In genomic region chr1:117929340-117930172, GRCh38 we compare ENCODE assay signal across 1 cellular context.
TF ChIP-seq lines count a peak whose summit lies in the region.

GDAP2 (minus strand) TSS chr1:117929621; CDS start chr1:117920357, 9,264 bp downstream.
WDR3 (plus strand) TSS chr1:117929739; CDS start chr1:117933320, 3,581 bp downstream.

TF ChIP-seq in HepG2, 621 proteins besides CTCF, POLR2A, EP300 and RAD21 (continued from another document and continues in another):
- TF ChIP-seq ZNF281 (CRISPR knock-in tag; IDR thresholded peaks at IDR 0.05; ENCODE audit: borderline replicate concordance) (no peak), ZNF354B (CRISPR knock-in tag; IDR thresholded peaks at IDR 0.05) (no peak), IKZF1 (IDR thresholded peaks at IDR 0.05) (no peak), RFX1 (IDR thresholded peaks at IDR 0.05) (no peak), ZSCAN5A (CRISPR knock-in tag; IDR thresholded peaks at IDR 0.05; ENCODE audit: borderline replicate concordance) (peak; percentile 47; the same call in 1 of the 2 replicates), BRF2 (CRISPR knock-in tag; IDR thresholded peaks at IDR 0.05) (no peak), ZGPAT (CRISPR knock-in tag; IDR thresholded peaks at IDR 0.05) (peak; percentile 60; the same call in 1 of the 2 replicates), ZNF792 (CRISPR knock-in tag; IDR thresholded peaks at IDR 0.05) (no peak; the same call in 1 of the 2 replicates), AGO1 (IDR thresholded peaks at IDR 0.05; ENCODE audit: low read depth, low read length, poor library complexity, severe bottlenecking) (no peak), ZBTB37 (CRISPR knock-in tag; IDR thresholded peaks at IDR 0.05) (no peak), KAT8 (CRISPR knock-in tag; IDR thresholded peaks at IDR 0.05) (peak; percentile 88), RARG (CRISPR knock-in tag; IDR thresholded peaks at IDR 0.05; ENCODE audit: low read depth) (no peak), NFKB2 (CRISPR knock-in tag; IDR thresholded peaks at IDR 0.05; ENCODE audit: borderline replicate concordance) (no peak; the same call in 1 of the 2 replicates), ZNF724P (CRISPR knock-in tag; IDR thresholded peaks at IDR 0.05; ENCODE audit: borderline replicate concordance) (0 out of 2 replicates have a peak, but pooled peaks have one; percentile 45), ZNF547 (CRISPR knock-in tag; IDR thresholded peaks at IDR 0.05) (no peak), DMAP1 (CRISPR knock-in tag; IDR thresholded peaks at IDR 0.05) (peak; percentile 85), MLLT10 (CRISPR knock-in tag; IDR thresholded peaks at IDR 0.05) (no peak), ZNF878 (CRISPR knock-in tag; IDR thresholded peaks at IDR 0.05) (no peak), CSRNP1 (CRISPR knock-in tag; IDR thresholded peaks at IDR 0.05) (no peak; the same call in 1 of the 2 replicates), IRF9 (CRISPR knock-in tag; IDR thresholded peaks at IDR 0.05; ENCODE audit: borderline replicate concordance) (peak; percentile 45; the same call in 1 of the 2 replicates), KLF13 (CRISPR knock-in tag; IDR thresholded peaks at IDR 0.05) (no peak), GABPB1 (CRISPR knock-in tag; IDR thresholded peaks at IDR 0.05) (peak; percentile 98), ZFP36L2 (CRISPR knock-in tag; IDR thresholded peaks at IDR 0.05) (no peak), ZFP37 (CRISPR knock-in tag; IDR thresholded peaks at IDR 0.05; ENCODE audit: borderline replicate concordance) (no peak), RNF219 (CRISPR knock-in tag; IDR thresholded peaks at IDR 0.05) (no peak), ZNF749 (CRISPR knock-in tag; IDR thresholded peaks at IDR 0.05; ENCODE audit: borderline replicate concordance) (no peak), FOSL1 (CRISPR knock-in tag; IDR thresholded peaks at IDR 0.05; ENCODE audit: borderline replicate concordance) (no peak), ZNF441 (CRISPR knock-in tag; IDR thresholded peaks at IDR 0.05; ENCODE audit: borderline replicate concordance) (0 out of 2 replicates have a peak, but pooled peaks have one; percentile 20), RXRA (CRISPR knock-in tag; IDR thresholded peaks at IDR 0.05) (peak; percentile 43; the same call in 1 of the 2 replicates), HNRNPL (IDR thresholded peaks at IDR 0.05; ENCODE audit: low read depth, low read length) (0 out of 2 replicates have a peak, but pooled peaks have one; percentile 28), GRHL1 (CRISPR knock-in tag; conservative IDR thresholded peaks at IDR 0.05) (no peak), PHF20 (CRISPR knock-in tag; IDR thresholded peaks at IDR 0.05) (peak; percentile 70), ZSCAN25 (CRISPR knock-in tag; IDR thresholded peaks at IDR 0.05) (no peak), ZNF34 (CRISPR knock-in tag; IDR thresholded peaks at IDR 0.05; ENCODE audit: borderline replicate concordance) (peak; percentile 45; the same call in 1 of the 2 replicates), HOXA7 (CRISPR knock-in tag; IDR thresholded peaks at IDR 0.05) (no peak), ELF4 (CRISPR knock-in tag; IDR thresholded peaks at IDR 0.05; ENCODE audit: borderline replicate concordance) (peak; percentile 79; the same call in 1 of the 2 replicates), SOX5 (CRISPR knock-in tag; IDR thresholded peaks at IDR 0.05; ENCODE audit: borderline replicate concordance) (no peak; the same call in 1 of the 2 replicates), ZNF598 (CRISPR knock-in tag; IDR thresholded peaks at IDR 0.05; ENCODE audit: borderline replicate concordance) (no peak), HINFP (CRISPR knock-in tag; IDR thresholded peaks at IDR 0.05; ENCODE audit: low read depth) (0 out of 2 replicates have a peak, but pooled peaks have one; percentile 48), MZF1 (CRISPR knock-in tag; IDR thresholded peaks at IDR 0.05; ENCODE audit: borderline replicate concordance) (no peak), PHF21A (CRISPR knock-in tag; IDR thresholded peaks at IDR 0.05) (peak; percentile 41; the same call in 1 of the 2 replicates), CCAR2 (optimal IDR thresholded peaks at IDR 0.05; ENCODE audit: low read depth, low read length) (no peak), SPEN (CRISPR knock-in tag; IDR thresholded peaks at IDR 0.05; ENCODE audit: low read depth) (peak; percentile 77), SRSF9 (IDR thresholded peaks at IDR 0.05; ENCODE audit: borderline replicate concordance, insufficient read depth, low read depth, low read length, poor library complexity, severe bottlenecking) (no peak), FOXC1 (CRISPR knock-in tag; IDR thresholded peaks at IDR 0.05; ENCODE audit: borderline replicate concordance) (no peak), WIZ (CRISPR knock-in tag; IDR thresholded peaks at IDR 0.05) (0 out of 2 replicates have a peak, but pooled peaks have one; percentile 9), ZSCAN30 (CRISPR knock-in tag; IDR thresholded peaks at IDR 0.05) (no peak), ZNF776 (CRISPR knock-in tag; IDR thresholded peaks at IDR 0.05) (no peak)
